In the genomic region with DNA sequence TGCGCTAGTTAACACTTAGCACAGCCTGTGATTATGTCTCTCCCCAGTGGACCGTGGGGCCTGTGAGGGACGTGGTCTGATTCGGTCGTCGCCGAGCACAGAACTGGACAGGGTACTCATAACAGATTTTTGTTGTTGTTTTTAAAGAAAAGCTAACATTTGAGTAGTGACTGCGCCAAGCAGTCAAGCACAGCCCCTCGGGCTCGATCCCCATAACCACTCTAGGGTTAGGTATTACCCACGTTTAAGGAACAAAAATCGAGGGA, we compare ENCODE assay signal across 8 cellular contexts. TPM values are rescaled to one million over a fixed set of nuclear protein-coding genes. Genes with fewer than 3 reads are reported as not detected.
DNase-seq lines count a peak whose midpoint lies in the region; ATAC-seq and TF ChIP-seq lines count a peak whose summit lies in the region.

No MANE protein-coding gene starts in this region.

- H3K27ac ChIP-seq in body of pancreas (peak overlapping the region; percentile 93 to 99 (median 99)), mesendoderm (ENCODE audit: low read depth, low read length) (no peak overlapping the region), upper lobe of right lung (peak overlapping the region; percentile 99)

- H3K9me3 ChIP-seq in body of pancreas: no peaks in the 10 kb centered on the region
- peaks cover 4% of the 10 kb centered on the region for H3K9me3 ChIP-seq in upper lobe of right lung

- H3K79me1 ChIP-seq in mesendoderm (ENCODE audit: low read length): peaks cover 24% of the 10 kb centered on the region

- H2AK5ac ChIP-seq in mesendoderm (ENCODE audit: low read length): no peak overlapping the region

- 39 to 51% methylated on average over 12 of the region's 12 CpGs for WGBS in body of pancreas, 2 donors
- WGBS in mesendoderm (ENCODE audit: extremely low coverage, insufficient coverage, low lambda C conversion rate): no CpG with 5 or more reads among the region's 12 CpGs

- intact Hi-C loops in body of pancreas (cut with DNase I): no loop called here
- intact Hi-C loops in upper lobe of right lung (cut with DNase I): no loop called here

- peaks cover 36% of the 10 kb centered on the region for H3K4me1 ChIP-seq in body of pancreas
- H3K4me1 ChIP-seq in mesendoderm (ENCODE audit: control insufficient read depth, low read depth, low read length): peaks cover 8% of the 10 kb centered on the region
- H3K4me1 ChIP-seq in upper lobe of right lung: peaks cover 27% of the 10 kb centered on the region

- peak overlapping the region; percentile 90 for H3K4me3 Mint-ChIP-seq in activated naive CD4-positive, alpha-beta T cell treated with anti-CD3 and anti-CD28 coated beads, Interleukin-2, amount 50 U/mL, for 24 hours

- H4K5ac ChIP-seq in mesendoderm (ENCODE audit: low read length): no peak overlapping the region

- H3K36me3 Mint-ChIP-seq in activated naive CD4-positive, alpha-beta T cell treated with anti-CD3 and anti-CD28 coated beads, Interleukin-2, amount 50 U/mL, for 24 hours: no peaks in the 10 kb centered on the region

- H3K4ac ChIP-seq in mesendoderm (ENCODE audit: low read depth, low read length): no peak overlapping the region

- no peak overlapping the region for H2BK15ac ChIP-seq in mesendoderm (replicated peaks; ENCODE audit: low read depth)

- no peak overlapping the region for H4K8ac ChIP-seq in mesendoderm (ENCODE audit: low read depth, low read length)

- TF ChIP-seq CTCF in body of pancreas (IDR thresholded peaks at IDR 0.05) (no peak), upper lobe of right lung (IDR thresholded peaks at IDR 0.05) (no peak)

- no peak overlapping the region for H3K23ac ChIP-seq in mesendoderm (ENCODE audit: low read length)

- peaks cover 39% of the 10 kb centered on the region for H3K4me1 Mint-ChIP-seq in activated naive CD4-positive, alpha-beta T cell treated with anti-CD3 and anti-CD28 coated beads, Interleukin-2, amount 50 U/mL, for 24 hours

- ATAC-seq in body of pancreas (no peak), upper lobe of right lung (no peak), HG03457 (IDR thresholded peaks at IDR 0.05; ENCODE audit: unreplicated experiment) (no peak)

- H3K27ac Mint-ChIP-seq in activated naive CD4-positive, alpha-beta T cell treated with anti-CD3 and anti-CD28 coated beads, Interleukin-2, amount 50 U/mL, for 24 hours: peak overlapping the region; percentile 93

- H3K4me3 ChIP-seq in body of pancreas (peak overlapping the region in 1 of 2 donors; percentile 44), mesendoderm (ENCODE audit: low read length) (peak overlapping the region; percentile 61), upper lobe of right lung (peak overlapping the region; percentile 96)

- no peaks in the 10 kb centered on the region for H3K27me3 Mint-ChIP-seq in activated naive CD4-positive, alpha-beta T cell treated with anti-CD3 and anti-CD28 coated beads, Interleukin-2, amount 50 U/mL, for 24 hours

- peaks cover 5% of the 10 kb centered on the region for H3K9me3 Mint-ChIP-seq in activated naive CD4-positive, alpha-beta T cell treated with anti-CD3 and anti-CD28 coated beads, Interleukin-2, amount 50 U/mL, for 24 hours

- H3K18ac ChIP-seq in mesendoderm (ENCODE audit: low read length): no peak overlapping the region

- H3K4me2 ChIP-seq in mesendoderm (ENCODE audit: low read length): peak overlapping the region; percentile 81

- TF ChIP-seq POLR2A in body of pancreas (IDR thresholded peaks at IDR 0.05): no peak

- H3K9ac ChIP-seq in mesendoderm (ENCODE audit: low read length): peak overlapping the region; percentile 78

- H3K56ac ChIP-seq in mesendoderm (ENCODE audit: low read length): peak overlapping the region; percentile 88

- peaks cover 23% of the 10 kb centered on the region for H3K79me2 ChIP-seq in mesendoderm (ENCODE audit: control insufficient read depth, insufficient read depth, low read length)

- no peak for DNase-seq in activated naive CD4-positive, alpha-beta T cell treated with anti-CD3 and anti-CD28 coated beads, Interleukin-2, amount 50 U/mL, for 16 hours
- DNase-seq in body of pancreas (no peak), mesendoderm (no peak), upper lobe of right lung (no peak), GF-D8 (lab: John Stamatoyannopoulos, UW) (no peak)
- DNase-seq in stimulated activated naive CD4-positive, alpha-beta T cell treated with Interleukin-2 at 50 U/mL for 16 hours (lab: John Stamatoyannopoulos, UW): no peak

- H3K36me3 ChIP-seq in body of pancreas (replicated peaks in 1 of 2; ENCODE audit: insufficient read depth in 1 of 2, low read depth in 2 of 2): no peaks in the 10 kb centered on the region
- H3K36me3 ChIP-seq in mesendoderm (ENCODE audit: control insufficient read depth, insufficient read depth, low read length): peaks cover 5% of the 10 kb centered on the region
- H3K36me3 ChIP-seq in upper lobe of right lung: peaks cover 9% of the 10 kb centered on the region

- no peaks in the 10 kb centered on the region for H3K27me3 ChIP-seq in body of pancreas
- no peaks in the 10 kb centered on the region for H3K27me3 ChIP-seq in mesendoderm (ENCODE audit: insufficient read depth, low read length, poor library complexity)
- no peaks in the 10 kb centered on the region for H3K27me3 ChIP-seq in upper lobe of right lung

- no peak overlapping the region for H2BK5ac ChIP-seq in mesendoderm (ENCODE audit: low read length)

- no peak overlapping the region for H2BK120ac ChIP-seq in mesendoderm (ENCODE audit: low read depth, low read length)

RNA-seq across cellular contexts. Expression of gene PTOV1, which starts 0.8 kb away (rescaled TPM):
- total RNA-seq in body of pancreas (10 to 100 TPM; 69.0 to 70.2 TPM), upper lobe of right lung (104 TPM)
- 156 TPM for polyA plus RNA-seq in mesendoderm (2013, experiment 1 of 2)
- 150 TPM for polyA plus RNA-seq in mesendoderm (2013, experiment 2 of 2)

RNA-seq across cellular contexts. Expression of gene PNKP, which starts 17.2 kb away (rescaled TPM):
- total RNA-seq in body of pancreas (100 to 1,000 TPM in 1 of 2 donors, 10 to 100 TPM in 1; 59.7 to 122 TPM), upper lobe of right lung (83.2 TPM)
- 44.3 TPM for polyA plus RNA-seq in mesendoderm (2013, experiment 1 of 2)
- polyA plus RNA-seq in mesendoderm (2013, experiment 2 of 2): 43.9 TPM

RNA-seq across cellular contexts. Expression of gene AKT1S1, which starts 27.0 kb away (rescaled TPM):
- 10 to 100 TPM in 1 of 2 donors, 1 to 10 TPM in 1; 7.5 to 20.1 TPM for total RNA-seq in body of pancreas
- polyA plus RNA-seq in mesendoderm (2013, experiment 1 of 2): 74.2 TPM
- 73.3 TPM for polyA plus RNA-seq in mesendoderm (2013, experiment 2 of 2)
- total RNA-seq in upper lobe of right lung: 29.4 TPM

RNA-seq across cellular contexts. Expression of gene TBC1D17, which starts 27.3 kb away (rescaled TPM):
- 10 to 100 TPM; 25.9 to 37.6 TPM for total RNA-seq in body of pancreas
- polyA plus RNA-seq in mesendoderm (2013, experiment 1 of 2): 29.3 TPM
- 28.2 TPM for polyA plus RNA-seq in mesendoderm (2013, experiment 2 of 2)
- 57.1 TPM for total RNA-seq in upper lobe of right lung

RNA-seq across cellular contexts. Expression of gene MED25, which starts 32.1 kb away (rescaled TPM):
- total RNA-seq in body of pancreas (10 to 100 TPM; 15.8 to 16.9 TPM), upper lobe of right lung (45.9 TPM)
- 42.3 TPM for polyA plus RNA-seq in mesendoderm (2013, experiment 1 of 2)
- 43.2 TPM for polyA plus RNA-seq in mesendoderm (2013, experiment 2 of 2)
